In the genomic region with DNA sequence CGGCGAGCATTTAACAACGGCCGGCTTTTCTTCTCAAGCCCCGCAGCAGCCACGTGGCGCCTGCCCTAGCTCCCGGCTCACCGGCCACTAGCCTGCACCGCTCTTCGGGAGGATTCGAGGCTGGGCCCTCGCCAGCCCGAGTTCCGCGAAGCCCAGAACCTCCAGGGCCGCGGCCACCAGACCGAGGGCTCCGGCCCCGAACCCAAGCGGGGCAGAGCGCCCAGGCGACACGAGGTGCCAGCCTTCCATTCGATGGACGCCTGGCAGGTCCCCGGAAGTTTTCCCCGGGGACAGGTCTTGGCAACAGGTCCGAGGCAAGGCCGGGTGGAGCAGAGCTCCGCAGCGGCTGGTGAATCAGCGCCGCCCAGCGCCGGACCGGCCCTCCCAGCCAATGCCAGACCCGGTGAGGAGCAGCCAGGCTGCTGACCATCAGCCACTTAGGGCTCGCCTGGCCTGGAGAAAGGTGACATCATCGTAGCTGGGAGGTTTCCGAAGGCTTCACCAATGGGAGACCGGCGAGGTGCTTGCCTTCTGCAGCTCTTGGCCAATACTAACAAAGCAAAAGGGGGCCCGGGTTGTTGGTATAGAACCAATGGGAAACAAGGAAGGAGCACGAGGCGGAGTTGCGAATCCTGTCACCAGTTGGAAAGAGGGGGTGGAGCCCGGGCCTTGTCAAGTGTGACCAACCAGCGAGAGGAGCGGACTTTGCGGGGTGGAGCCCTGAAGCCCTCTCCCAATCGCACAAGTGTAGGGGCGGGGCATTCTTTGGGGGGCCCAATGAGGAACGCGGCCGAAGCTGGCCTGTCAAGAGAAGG, we compare ENCODE assay signal across 1 cellular context.
TF ChIP-seq lines count a peak whose summit lies in the region.

No MANE protein-coding gene starts in this region.

TF ChIP-seq in WTC11, 78 proteins besides CTCF, POLR2A, EP300 and RAD21 (continued from another document):
- TF ChIP-seq, protein P1, sequence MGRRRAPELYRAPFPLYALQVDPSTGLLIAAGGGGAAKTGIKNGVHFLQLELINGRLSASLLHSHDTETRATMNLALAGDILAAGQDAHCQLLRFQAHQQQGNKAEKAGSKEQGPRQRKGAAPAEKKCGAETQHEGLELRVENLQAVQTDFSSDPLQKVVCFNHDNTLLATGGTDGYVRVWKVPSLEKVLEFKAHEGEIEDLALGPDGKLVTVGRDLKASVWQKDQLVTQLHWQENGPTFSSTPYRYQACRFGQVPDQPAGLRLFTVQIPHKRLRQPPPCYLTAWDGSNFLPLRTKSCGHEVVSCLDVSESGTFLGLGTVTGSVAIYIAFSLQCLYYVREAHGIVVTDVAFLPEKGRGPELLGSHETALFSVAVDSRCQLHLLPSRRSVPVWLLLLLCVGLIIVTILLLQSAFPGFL (CRISPR knock-in tag; IDR thresholded peaks at IDR 0.05; ENCODE audit: borderline replicate concordance), result 0 out of 2 replicates have a peak, but pooled peaks have one; percentile 63
- TF ChIP-seq, protein P2, sequence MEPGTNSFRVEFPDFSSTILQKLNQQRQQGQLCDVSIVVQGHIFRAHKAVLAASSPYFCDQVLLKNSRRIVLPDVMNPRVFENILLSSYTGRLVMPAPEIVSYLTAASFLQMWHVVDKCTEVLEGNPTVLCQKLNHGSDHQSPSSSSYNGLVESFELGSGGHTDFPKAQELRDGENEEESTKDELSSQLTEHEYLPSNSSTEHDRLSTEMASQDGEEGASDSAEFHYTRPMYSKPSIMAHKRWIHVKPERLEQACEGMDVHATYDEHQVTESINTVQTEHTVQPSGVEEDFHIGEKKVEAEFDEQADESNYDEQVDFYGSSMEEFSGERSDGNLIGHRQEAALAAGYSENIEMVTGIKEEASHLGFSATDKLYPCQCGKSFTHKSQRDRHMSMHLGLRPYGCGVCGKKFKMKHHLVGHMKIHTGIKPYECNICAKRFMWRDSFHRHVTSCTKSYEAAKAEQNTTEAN (CRISPR knock-in tag; IDR thresholded peaks at IDR 0.05), result peak; percentile 90
- TF ChIP-seq, protein P3, sequence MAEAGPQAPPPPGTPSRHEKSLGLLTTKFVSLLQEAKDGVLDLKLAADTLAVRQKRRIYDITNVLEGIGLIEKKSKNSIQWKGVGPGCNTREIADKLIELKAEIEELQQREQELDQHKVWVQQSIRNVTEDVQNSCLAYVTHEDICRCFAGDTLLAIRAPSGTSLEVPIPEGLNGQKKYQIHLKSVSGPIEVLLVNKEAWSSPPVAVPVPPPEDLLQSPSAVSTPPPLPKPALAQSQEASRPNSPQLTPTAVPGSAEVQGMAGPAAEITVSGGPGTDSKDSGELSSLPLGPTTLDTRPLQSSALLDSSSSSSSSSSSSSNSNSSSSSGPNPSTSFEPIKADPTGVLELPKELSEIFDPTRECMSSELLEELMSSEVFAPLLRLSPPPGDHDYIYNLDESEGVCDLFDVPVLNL (CRISPR knock-in tag; IDR thresholded peaks at IDR 0.05; ENCODE audit: borderline replicate concordance, low read depth), result no peak
- TF ChIP-seq SP1 (CRISPR knock-in tag; conservative IDR thresholded peaks at IDR 0.05), result peak; percentile 68
- TF ChIP-seq, protein P4, sequence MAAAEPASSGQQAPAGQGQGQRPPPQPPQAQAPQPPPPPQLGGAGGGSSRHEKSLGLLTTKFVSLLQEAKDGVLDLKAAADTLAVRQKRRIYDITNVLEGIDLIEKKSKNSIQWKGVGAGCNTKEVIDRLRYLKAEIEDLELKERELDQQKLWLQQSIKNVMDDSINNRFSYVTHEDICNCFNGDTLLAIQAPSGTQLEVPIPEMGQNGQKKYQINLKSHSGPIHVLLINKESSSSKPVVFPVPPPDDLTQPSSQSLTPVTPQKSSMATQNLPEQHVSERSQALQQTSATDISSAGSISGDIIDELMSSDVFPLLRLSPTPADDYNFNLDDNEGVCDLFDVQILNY (CRISPR knock-in tag; IDR thresholded peaks at IDR 0.05), result 0 out of 2 replicates have a peak, but pooled peaks have one; percentile 68
- TF ChIP-seq, protein P5, sequence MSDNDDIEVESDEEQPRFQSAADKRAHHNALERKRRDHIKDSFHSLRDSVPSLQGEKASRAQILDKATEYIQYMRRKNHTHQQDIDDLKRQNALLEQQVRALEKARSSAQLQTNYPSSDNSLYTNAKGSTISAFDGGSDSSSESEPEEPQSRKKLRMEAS (CRISPR knock-in tag; IDR thresholded peaks at IDR 0.05), result peak; percentile 91
- 0 out of 2 replicates have a peak, but pooled peaks have one; percentile 62 for TF ChIP-seq SMAD3 (CRISPR knock-in tag; IDR thresholded peaks at IDR 0.05; ENCODE audit: borderline replicate concordance)
- TF ChIP-seq NFE2L1 (CRISPR knock-in tag; IDR thresholded peaks at IDR 0.05), result peak; percentile 76
- no peak for TF ChIP-seq ATF1 (CRISPR knock-in tag; IDR thresholded peaks at IDR 0.05)
- 0 out of 2 replicates have a peak, but pooled peaks have one; percentile 30 for TF ChIP-seq CBFB (CRISPR knock-in tag; IDR thresholded peaks at IDR 0.05; ENCODE audit: low read depth)
- TF ChIP-seq NFATC4 (CRISPR knock-in tag; IDR thresholded peaks at IDR 0.05), result peak; percentile 14; the same call in 1 of the 2 replicates
- 0 out of 2 replicates have a peak, but pooled peaks have one; percentile 35 for TF ChIP-seq EMX1 (CRISPR knock-in tag; IDR thresholded peaks at IDR 0.05)
- TF ChIP-seq, protein P6, sequence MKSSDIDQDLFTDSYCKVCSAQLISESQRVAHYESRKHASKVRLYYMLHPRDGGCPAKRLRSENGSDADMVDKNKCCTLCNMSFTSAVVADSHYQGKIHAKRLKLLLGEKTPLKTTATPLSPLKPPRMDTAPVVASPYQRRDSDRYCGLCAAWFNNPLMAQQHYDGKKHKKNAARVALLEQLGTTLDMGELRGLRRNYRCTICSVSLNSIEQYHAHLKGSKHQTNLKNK (CRISPR knock-in tag; IDR thresholded peaks at IDR 0.05), result no peak
- TF ChIP-seq HMGA2 (CRISPR knock-in tag; IDR thresholded peaks at IDR 0.05), result peak; percentile 55; the same call in 1 of the 2 replicates
- TF ChIP-seq ZNF232 (CRISPR knock-in tag; IDR thresholded peaks at IDR 0.05), result peak; percentile 74; the same call in 1 of the 2 replicates
- TF ChIP-seq, protein P7, sequence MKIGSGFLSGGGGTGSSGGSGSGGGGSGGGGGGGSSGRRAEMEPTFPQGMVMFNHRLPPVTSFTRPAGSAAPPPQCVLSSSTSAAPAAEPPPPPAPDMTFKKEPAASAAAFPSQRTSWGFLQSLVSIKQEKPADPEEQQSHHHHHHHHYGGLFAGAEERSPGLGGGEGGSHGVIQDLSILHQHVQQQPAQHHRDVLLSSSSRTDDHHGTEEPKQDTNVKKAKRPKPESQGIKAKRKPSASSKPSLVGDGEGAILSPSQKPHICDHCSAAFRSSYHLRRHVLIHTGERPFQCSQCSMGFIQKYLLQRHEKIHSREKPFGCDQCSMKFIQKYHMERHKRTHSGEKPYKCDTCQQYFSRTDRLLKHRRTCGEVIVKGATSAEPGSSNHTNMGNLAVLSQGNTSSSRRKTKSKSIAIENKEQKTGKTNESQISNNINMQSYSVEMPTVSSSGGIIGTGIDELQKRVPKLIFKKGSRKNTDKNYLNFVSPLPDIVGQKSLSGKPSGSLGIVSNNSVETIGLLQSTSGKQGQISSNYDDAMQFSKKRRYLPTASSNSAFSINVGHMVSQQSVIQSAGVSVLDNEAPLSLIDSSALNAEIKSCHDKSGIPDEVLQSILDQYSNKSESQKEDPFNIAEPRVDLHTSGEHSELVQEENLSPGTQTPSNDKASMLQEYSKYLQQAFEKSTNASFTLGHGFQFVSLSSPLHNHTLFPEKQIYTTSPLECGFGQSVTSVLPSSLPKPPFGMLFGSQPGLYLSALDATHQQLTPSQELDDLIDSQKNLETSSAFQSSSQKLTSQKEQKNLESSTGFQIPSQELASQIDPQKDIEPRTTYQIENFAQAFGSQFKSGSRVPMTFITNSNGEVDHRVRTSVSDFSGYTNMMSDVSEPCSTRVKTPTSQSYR (CRISPR knock-in tag; IDR thresholded peaks at IDR 0.05), result 0 out of 2 replicates have a peak, but pooled peaks have one; percentile 53
- no peak for TF ChIP-seq KAT7 (CRISPR knock-in tag; IDR thresholded peaks at IDR 0.05; ENCODE audit: borderline replicate concordance)
- TF ChIP-seq FOXP1 (CRISPR knock-in tag; IDR thresholded peaks at IDR 0.05; ENCODE audit: borderline replicate concordance), result peak; percentile 76
- TF ChIP-seq JAZF1 (CRISPR knock-in tag; IDR thresholded peaks at IDR 0.05), result no peak
- 0 out of 2 replicates have a peak, but pooled peaks have one; percentile 35 for TF ChIP-seq TEAD1 (CRISPR knock-in tag; IDR thresholded peaks at IDR 0.05)
- TF ChIP-seq, protein P8, sequence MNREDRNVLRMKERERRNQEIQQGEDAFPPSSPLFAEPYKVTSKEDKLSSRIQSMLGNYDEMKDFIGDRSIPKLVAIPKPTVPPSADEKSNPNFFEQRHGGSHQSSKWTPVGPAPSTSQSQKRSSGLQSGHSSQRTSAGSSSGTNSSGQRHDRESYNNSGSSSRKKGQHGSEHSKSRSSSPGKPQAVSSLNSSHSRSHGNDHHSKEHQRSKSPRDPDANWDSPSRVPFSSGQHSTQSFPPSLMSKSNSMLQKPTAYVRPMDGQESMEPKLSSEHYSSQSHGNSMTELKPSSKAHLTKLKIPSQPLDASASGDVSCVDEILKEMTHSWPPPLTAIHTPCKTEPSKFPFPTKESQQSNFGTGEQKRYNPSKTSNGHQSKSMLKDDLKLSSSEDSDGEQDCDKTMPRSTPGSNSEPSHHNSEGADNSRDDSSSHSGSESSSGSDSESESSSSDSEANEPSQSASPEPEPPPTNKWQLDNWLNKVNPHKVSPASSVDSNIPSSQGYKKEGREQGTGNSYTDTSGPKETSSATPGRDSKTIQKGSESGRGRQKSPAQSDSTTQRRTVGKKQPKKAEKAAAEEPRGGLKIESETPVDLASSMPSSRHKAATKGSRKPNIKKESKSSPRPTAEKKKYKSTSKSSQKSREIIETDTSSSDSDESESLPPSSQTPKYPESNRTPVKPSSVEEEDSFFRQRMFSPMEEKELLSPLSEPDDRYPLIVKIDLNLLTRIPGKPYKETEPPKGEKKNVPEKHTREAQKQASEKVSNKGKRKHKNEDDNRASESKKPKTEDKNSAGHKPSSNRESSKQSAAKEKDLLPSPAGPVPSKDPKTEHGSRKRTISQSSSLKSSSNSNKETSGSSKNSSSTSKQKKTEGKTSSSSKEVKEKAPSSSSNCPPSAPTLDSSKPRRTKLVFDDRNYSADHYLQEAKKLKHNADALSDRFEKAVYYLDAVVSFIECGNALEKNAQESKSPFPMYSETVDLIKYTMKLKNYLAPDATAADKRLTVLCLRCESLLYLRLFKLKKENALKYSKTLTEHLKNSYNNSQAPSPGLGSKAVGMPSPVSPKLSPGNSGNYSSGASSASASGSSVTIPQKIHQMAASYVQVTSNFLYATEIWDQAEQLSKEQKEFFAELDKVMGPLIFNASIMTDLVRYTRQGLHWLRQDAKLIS (CRISPR knock-in tag; IDR thresholded peaks at IDR 0.05; ENCODE audit: borderline replicate concordance), result peak; percentile 65; the same call in 1 of the 2 replicates
- TF ChIP-seq, protein P9, sequence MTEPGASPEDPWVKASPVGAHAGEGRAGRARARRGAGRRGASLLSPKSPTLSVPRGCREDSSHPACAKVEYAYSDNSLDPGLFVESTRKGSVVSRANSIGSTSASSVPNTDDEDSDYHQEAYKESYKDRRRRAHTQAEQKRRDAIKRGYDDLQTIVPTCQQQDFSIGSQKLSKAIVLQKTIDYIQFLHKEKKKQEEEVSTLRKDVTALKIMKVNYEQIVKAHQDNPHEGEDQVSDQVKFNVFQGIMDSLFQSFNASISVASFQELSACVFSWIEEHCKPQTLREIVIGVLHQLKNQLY (CRISPR knock-in tag; IDR thresholded peaks at IDR 0.05), result 0 out of 2 replicates have a peak, but pooled peaks have one; percentile 63
- peak; percentile 56; the same call in 1 of the 2 replicates for TF ChIP-seq CREM (CRISPR knock-in tag; IDR thresholded peaks at IDR 0.05)
- TF ChIP-seq IRF2 (CRISPR knock-in tag; IDR thresholded peaks at IDR 0.05; ENCODE audit: borderline replicate concordance, low read depth), result no peak
- TF ChIP-seq FOXK1 (CRISPR knock-in tag; IDR thresholded peaks at IDR 0.05), result peak; percentile 56; the same call in 1 of the 2 replicates
- TF ChIP-seq ESRRA (CRISPR knock-in tag; IDR thresholded peaks at IDR 0.05; ENCODE audit: borderline replicate concordance), result 0 out of 2 replicates have a peak, but pooled peaks have one; percentile 66
- TF ChIP-seq RELA (CRISPR knock-in tag; IDR thresholded peaks at IDR 0.05; ENCODE audit: borderline replicate concordance), result 0 out of 2 replicates have a peak, but pooled peaks have one; percentile 27
- no peak for TF ChIP-seq ZNF121 (CRISPR knock-in tag; IDR thresholded peaks at IDR 0.05)
- TF ChIP-seq ZNF416 (CRISPR knock-in tag; IDR thresholded peaks at IDR 0.05), result no peak
- TF ChIP-seq MYBL2 (CRISPR knock-in tag; IDR thresholded peaks at IDR 0.05), result peak; percentile 94
- TF ChIP-seq, protein P10, sequence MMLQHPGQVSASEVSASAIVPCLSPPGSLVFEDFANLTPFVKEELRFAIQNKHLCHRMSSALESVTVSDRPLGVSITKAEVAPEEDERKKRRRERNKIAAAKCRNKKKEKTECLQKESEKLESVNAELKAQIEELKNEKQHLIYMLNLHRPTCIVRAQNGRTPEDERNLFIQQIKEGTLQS (CRISPR knock-in tag; conservative IDR thresholded peaks at IDR 0.05), result 0 out of 2 replicates have a peak, but pooled peaks have one; percentile 48
- TF ChIP-seq, protein P11, sequence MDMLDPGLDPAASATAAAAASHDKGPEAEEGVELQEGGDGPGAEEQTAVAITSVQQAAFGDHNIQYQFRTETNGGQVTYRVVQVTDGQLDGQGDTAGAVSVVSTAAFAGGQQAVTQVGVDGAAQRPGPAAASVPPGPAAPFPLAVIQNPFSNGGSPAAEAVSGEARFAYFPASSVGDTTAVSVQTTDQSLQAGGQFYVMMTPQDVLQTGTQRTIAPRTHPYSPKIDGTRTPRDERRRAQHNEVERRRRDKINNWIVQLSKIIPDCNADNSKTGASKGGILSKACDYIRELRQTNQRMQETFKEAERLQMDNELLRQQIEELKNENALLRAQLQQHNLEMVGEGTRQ (CRISPR knock-in tag; IDR thresholded peaks at IDR 0.05), result peak; percentile 38
- TF ChIP-seq, protein P12, sequence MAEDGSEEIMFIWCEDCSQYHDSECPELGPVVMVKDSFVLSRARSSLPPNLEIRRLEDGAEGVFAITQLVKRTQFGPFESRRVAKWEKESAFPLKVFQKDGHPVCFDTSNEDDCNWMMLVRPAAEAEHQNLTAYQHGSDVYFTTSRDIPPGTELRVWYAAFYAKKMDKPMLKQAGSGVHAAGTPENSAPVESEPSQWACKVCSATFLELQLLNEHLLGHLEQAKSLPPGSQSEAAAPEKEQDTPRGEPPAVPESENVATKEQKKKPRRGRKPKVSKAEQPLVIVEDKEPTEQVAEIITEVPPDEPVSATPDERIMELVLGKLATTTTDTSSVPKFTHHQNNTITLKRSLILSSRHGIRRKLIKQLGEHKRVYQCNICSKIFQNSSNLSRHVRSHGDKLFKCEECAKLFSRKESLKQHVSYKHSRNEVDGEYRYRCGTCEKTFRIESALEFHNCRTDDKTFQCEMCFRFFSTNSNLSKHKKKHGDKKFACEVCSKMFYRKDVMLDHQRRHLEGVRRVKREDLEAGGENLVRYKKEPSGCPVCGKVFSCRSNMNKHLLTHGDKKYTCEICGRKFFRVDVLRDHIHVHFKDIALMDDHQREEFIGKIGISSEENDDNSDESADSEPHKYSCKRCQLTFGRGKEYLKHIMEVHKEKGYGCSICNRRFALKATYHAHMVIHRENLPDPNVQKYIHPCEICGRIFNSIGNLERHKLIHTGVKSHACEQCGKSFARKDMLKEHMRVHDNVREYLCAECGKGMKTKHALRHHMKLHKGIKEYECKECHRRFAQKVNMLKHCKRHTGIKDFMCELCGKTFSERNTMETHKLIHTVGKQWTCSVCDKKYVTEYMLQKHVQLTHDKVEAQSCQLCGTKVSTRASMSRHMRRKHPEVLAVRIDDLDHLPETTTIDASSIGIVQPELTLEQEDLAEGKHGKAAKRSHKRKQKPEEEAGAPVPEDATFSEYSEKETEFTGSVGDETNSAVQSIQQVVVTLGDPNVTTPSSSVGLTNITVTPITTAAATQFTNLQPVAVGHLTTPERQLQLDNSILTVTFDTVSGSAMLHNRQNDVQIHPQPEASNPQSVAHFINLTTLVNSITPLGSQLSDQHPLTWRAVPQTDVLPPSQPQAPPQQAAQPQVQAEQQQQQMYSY (CRISPR knock-in tag; IDR thresholded peaks at IDR 0.05), result no peak
